Comparison of ENCODE assay signal across 27 cellular contexts in the genomic region with DNA sequence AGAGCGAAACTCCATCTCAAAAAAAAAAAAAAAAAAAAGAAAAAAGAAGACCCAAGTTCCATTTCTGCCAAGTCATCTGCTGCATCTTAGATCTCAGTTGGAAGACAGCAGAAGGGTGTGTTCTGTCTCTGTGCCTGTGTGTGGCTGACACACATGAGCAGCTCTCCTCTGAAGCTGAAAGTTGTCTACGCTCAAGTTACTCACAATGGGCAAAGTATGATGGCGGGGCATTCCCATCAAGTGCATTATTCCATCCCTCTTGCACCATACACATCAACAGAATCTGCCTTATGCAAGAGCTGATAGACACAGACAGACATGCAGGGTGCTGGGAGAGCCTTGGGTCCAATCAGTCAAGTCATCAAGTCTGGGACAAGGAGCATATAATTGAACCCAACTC.
DNase-seq lines count a peak whose midpoint lies in the region; ATAC-seq and TF ChIP-seq lines count a peak whose summit lies in the region.
"Had no signal": no experiment of that assay in that cellular context is flagged by ENCODE, and none has a peak within 500 bp of the region (broad histone marks: within the 10 kb centered on the region; RNA-seq: fewer than 3 reads in every experiment).

No MANE protein-coding gene starts in this region.

- DNase-seq in activated naive CD4-positive, alpha-beta T cell treated with anti-CD3 and anti-CD28 coated beads, Interleukin-2, amount 50 U/mL, for 72 hours (ENCODE audit: low spot score in 2 of 2) = no peak
- no peak for DNase-seq in NCI-H526 (lab: John Stamatoyannopoulos, UW)
- no peak for DNase-seq in cerebellar nuclear complex (lab: John Stamatoyannopoulos, UW)
- DNase-seq in activated CD8-positive, alpha-beta T cell treated with anti-CD3 and anti-CD28 coated beads for 36 hours = no peak
- DNase-seq: activated CD4-positive, alpha-beta T cell treated with anti-CD3 and anti-CD28 coated beads for 4 hours; activated naive CD4-positive, alpha-beta T cell treated with anti-CD3 and anti-CD28 coated beads for 36 hours; activated T-cell treated with anti-CD3 and anti-CD28 coated beads, Interleukin-2, amount 50 U/mL, for 72 hours; anterior cingulate cortex; CD8-positive, alpha-beta memory T cell; gastrocnemius medialis; GDM1; GM23248; HFFc6; hippocampal formation; NCI-H1048; NCI-H1930; NCI-H748 treated with DMSO at 0.1 percent for 48 hours; occipital lobe; RPMI8226; substantia nigra; T-helper 1 cell; upper lobe of right lung had no signal

- no peak for ATAC-seq in activated naive CD4-positive, alpha-beta T cell treated with anti-CD3 and anti-CD28 coated beads, Interleukin-2, amount 50 U/mL, for 72 hours
- ATAC-seq in GM21360 (IDR thresholded peaks at IDR 0.05; ENCODE audit: unreplicated experiment) (peak; percentile 63), HG02973 (IDR thresholded peaks at IDR 0.05; ENCODE audit: unreplicated experiment) (peak; percentile 35)
- ATAC-seq in stimulated activated memory B cell treated with anti-CD40 and anti-IgM and Interleukin-4, amounts not matched to agents 10 μg/mL and 1 μg/mL and 100 μg/mL, for 72 hours = peak; percentile 77
- ATAC-seq in activated CD8-positive, alpha-beta T cell treated with anti-CD3 and anti-CD28 coated beads for 36 hours = no peak
- ATAC-seq: activated T-cell treated with anti-CD3 and anti-CD28 coated beads, Interleukin-2, amount 50 U/mL, for 72 hours; gastrocnemius medialis; left lobe of liver; upper lobe of right lung had no signal

- H3K9me3 Mint-ChIP-seq in activated naive CD4-positive, alpha-beta T cell treated with anti-CD3 and anti-CD28 coated beads, Interleukin-2, amount 50 U/mL, for 24 hours = no peaks in the 10 kb centered on the region
- peaks cover 0 to 4% of the 10 kb centered on the region in 2 donors for H3K9me3 Mint-ChIP-seq in activated naive CD4-positive, alpha-beta T cell treated with anti-CD3 and anti-CD28 coated beads, Interleukin-2, amount 50 U/mL, for 72 hours
- H3K9me3 Mint-ChIP-seq in stimulated activated memory B cell treated with anti-CD40 and anti-IgM and Interleukin-4, amounts not matched to agents 10 μg/mL and 1 μg/mL and 100 μg/mL, for 72 hours = no peaks in the 10 kb centered on the region
- no peaks in the 10 kb centered on the region for H3K9me3 Mint-ChIP-seq in activated CD8-positive, alpha-beta T cell treated with anti-CD3 and anti-CD28 coated beads for 36 hours
- H3K9me3 Mint-ChIP-seq: activated naive CD4-positive, alpha-beta T cell treated with anti-CD3 and anti-CD28 coated beads for 36 hours; activated T-cell treated with anti-CD3 and anti-CD28 coated beads, Interleukin-2, amount 50 U/mL, for 72 hours; CD8-positive, alpha-beta memory T cell; HFFc6 had no signal

- H3K27me3 Mint-ChIP-seq in activated naive CD4-positive, alpha-beta T cell treated with anti-CD3 and anti-CD28 coated beads, Interleukin-2, amount 50 U/mL, for 24 hours = no peaks in the 10 kb centered on the region
- H3K27me3 Mint-ChIP-seq in stimulated activated memory B cell treated with anti-CD40 and anti-IgM and Interleukin-4, amounts not matched to agents 10 μg/mL and 1 μg/mL and 100 μg/mL, for 72 hours = no peaks in the 10 kb centered on the region
- no peaks in the 10 kb centered on the region for H3K27me3 Mint-ChIP-seq in activated CD8-positive, alpha-beta T cell treated with anti-CD3 and anti-CD28 coated beads for 36 hours

- no peak overlapping the region for H3K4me3 Mint-ChIP-seq in activated naive CD4-positive, alpha-beta T cell treated with anti-CD3 and anti-CD28 coated beads, Interleukin-2, amount 50 U/mL, for 24 hours
- H3K4me3 Mint-ChIP-seq in stimulated activated memory B cell treated with anti-CD40 and anti-IgM and Interleukin-4, amounts not matched to agents 10 μg/mL and 1 μg/mL and 100 μg/mL, for 72 hours = peak overlapping the region; percentile 12
- no peak overlapping the region for H3K4me3 Mint-ChIP-seq in activated CD8-positive, alpha-beta T cell treated with anti-CD3 and anti-CD28 coated beads for 36 hours
- H3K4me3 Mint-ChIP-seq: activated naive CD4-positive, alpha-beta T cell treated with anti-CD3 and anti-CD28 coated beads for 36 hours; activated T-cell treated with anti-CD3 and anti-CD28 coated beads, Interleukin-2, amount 50 U/mL, for 72 hours; CD8-positive, alpha-beta memory T cell; HFFc6 had no signal

- POLR2A ChIA-PET in activated CD8-positive, alpha-beta T cell treated with anti-CD3 and anti-CD28 coated beads for 36 hours (lab: Charles Lee) = no interaction called here

- H3K27ac Mint-ChIP-seq in activated naive CD4-positive, alpha-beta T cell treated with anti-CD3 and anti-CD28 coated beads, Interleukin-2, amount 50 U/mL, for 24 hours = peak overlapping the region; percentile 35
- no peak overlapping the region for H3K27ac Mint-ChIP-seq in activated naive CD4-positive, alpha-beta T cell treated with anti-CD3 and anti-CD28 coated beads, Interleukin-2, amount 50 U/mL, for 72 hours
- H3K27ac Mint-ChIP-seq in stimulated activated memory B cell treated with anti-CD40 and anti-IgM and Interleukin-4, amounts not matched to agents 10 μg/mL and 1 μg/mL and 100 μg/mL, for 72 hours = peak overlapping the region; percentile 93
- H3K27ac Mint-ChIP-seq in activated CD8-positive, alpha-beta T cell treated with anti-CD3 and anti-CD28 coated beads for 36 hours = no peak overlapping the region
- H3K27ac Mint-ChIP-seq: activated naive CD4-positive, alpha-beta T cell treated with anti-CD3 and anti-CD28 coated beads for 36 hours; activated T-cell treated with anti-CD3 and anti-CD28 coated beads, Interleukin-2, amount 50 U/mL, for 72 hours; HFFc6 had no signal

- CTCF ChIA-PET in activated CD8-positive, alpha-beta T cell treated with anti-CD3 and anti-CD28 coated beads for 36 hours (lab: Charles Lee) = no interaction called here

- intact Hi-C loops in activated CD8-positive, alpha-beta T cell treated with anti-CD3 and anti-CD28 coated beads for 36 hours (cut with micrococcal nuclease) = no loop called here

- TF ChIP-seq CTCF in activated CD8-positive, alpha-beta T cell treated with anti-CD3 and anti-CD28 coated beads for 36 hours (IDR thresholded peaks at IDR 0.05) = no peak

- H3K36me3 Mint-ChIP-seq in activated naive CD4-positive, alpha-beta T cell treated with anti-CD3 and anti-CD28 coated beads, Interleukin-2, amount 50 U/mL, for 24 hours = no peaks in the 10 kb centered on the region
- no peaks in the 10 kb centered on the region for H3K36me3 Mint-ChIP-seq in activated naive CD4-positive, alpha-beta T cell treated with anti-CD3 and anti-CD28 coated beads, Interleukin-2, amount 50 U/mL, for 72 hours
- peaks cover 12% of the 10 kb centered on the region for H3K36me3 Mint-ChIP-seq in stimulated activated memory B cell treated with anti-CD40 and anti-IgM and Interleukin-4, amounts not matched to agents 10 μg/mL and 1 μg/mL and 100 μg/mL, for 72 hours
- H3K36me3 Mint-ChIP-seq in activated CD8-positive, alpha-beta T cell treated with anti-CD3 and anti-CD28 coated beads for 36 hours (ENCODE audit: low read depth) = no peaks in the 10 kb centered on the region
- H3K36me3 Mint-ChIP-seq: CD8-positive, alpha-beta memory T cell had no signal

- peaks cover 33% of the 10 kb centered on the region for H3K4me1 Mint-ChIP-seq in activated naive CD4-positive, alpha-beta T cell treated with anti-CD3 and anti-CD28 coated beads, Interleukin-2, amount 50 U/mL, for 24 hours
- H3K4me1 Mint-ChIP-seq in stimulated activated memory B cell treated with anti-CD40 and anti-IgM and Interleukin-4, amounts not matched to agents 10 μg/mL and 1 μg/mL and 100 μg/mL, for 72 hours = peaks cover 57% of the 10 kb centered on the region
- peaks cover 21% of the 10 kb centered on the region for H3K4me1 Mint-ChIP-seq in activated CD8-positive, alpha-beta T cell treated with anti-CD3 and anti-CD28 coated beads for 36 hours (ENCODE audit: low read depth)

Comparison
In these comparisons a context has a peak if more than half of its experiments do, and no peak if none do; other contexts are left out.
1. H3K27ac Mint-ChIP-seq: peak in activated naive CD4-positive, alpha-beta T cell treated with anti-CD3 and anti-CD28 coated beads, Interleukin-2, amount 50 U/mL, for 24 hours (single experiment) and stimulated activated memory B cell treated with anti-CD40 and anti-IgM and Interleukin-4, amounts not matched to agents 10 μg/mL and 1 μg/mL and 100 μg/mL, for 72 hours (single experiment); none in activated naive CD4-positive, alpha-beta T cell treated with anti-CD3 and anti-CD28 coated beads, Interleukin-2, amount 50 U/mL, for 72 hours (0 of 2) and activated CD8-positive, alpha-beta T cell treated with anti-CD3 and anti-CD28 coated beads for 36 hours (single experiment).
2. ATAC-seq: peak in GM21360 (single experiment), HG02973 (single experiment) and stimulated activated memory B cell treated with anti-CD40 and anti-IgM and Interleukin-4, amounts not matched to agents 10 μg/mL and 1 μg/mL and 100 μg/mL, for 72 hours (single experiment); none in activated naive CD4-positive, alpha-beta T cell treated with anti-CD3 and anti-CD28 coated beads, Interleukin-2, amount 50 U/mL, for 72 hours (0 of 2) and activated CD8-positive, alpha-beta T cell treated with anti-CD3 and anti-CD28 coated beads for 36 hours (single experiment).